28 cellular contexts compared by ENCODE assay signal in genomic region chr6:4379958-4380357, GRCh38.
"Had no signal": no experiment of that assay in that cellular context is flagged by ENCODE, and none has a peak within 500 bp of the region (broad histone marks: within the 10 kb centered on the region; RNA-seq: fewer than 3 reads in every experiment).

No MANE protein-coding gene starts in this region.

- H3K4me3 Mint-ChIP-seq: natural killer cell treated with Interleukin-12 subunit alpha and Interleukin-12 subunit beta and Interleukin-15 and Interleukin-18, amount 100 ng/mL, for 72 hours; nephron progenitor cell; neural crest cell; stimulated activated effector memory CD8-positive, alpha-beta T cell treated with anti-CD3 and anti-CD28 coated beads, Interleukin-12 subunit alpha, Interleukin-12 subunit beta, amount 100 ng/mL, for 72 hours; stimulated activated naive B cell treated with anti-CD40 and anti-IgM and Interleukin-4, amounts not matched to agents 10 μg/mL and 1 μg/mL and 100 μg/mL, for 72 hours; stimulated activated naive CD8-positive, alpha-beta T cell treated with anti-CD3 and anti-CD28 coated beads, Interleukin-15, Interleukin-2, amounts not matched to agents 100 ng/mL and 50 ng/mL, for 24 hours had no signal

- ATAC-seq: natural killer cell treated with Interleukin-12 subunit alpha and Interleukin-12 subunit beta and Interleukin-15 and Interleukin-18, amount 100 ng/mL, for 72 hours; pancreas; sciatic nerve; stimulated activated effector memory CD8-positive, alpha-beta T cell treated with anti-CD3 and anti-CD28 coated beads, Interleukin-12 subunit alpha, Interleukin-12 subunit beta, amount 100 ng/mL, for 72 hours; stimulated activated naive B cell treated with anti-CD40 and anti-IgM and Interleukin-4, amounts not matched to agents 10 μg/mL and 1 μg/mL and 100 μg/mL, for 72 hours had no signal

- FAIRE-seq: pancreas, urothelium cell line had no signal

- H3K36me3 Mint-ChIP-seq: stimulated activated effector memory CD8-positive, alpha-beta T cell treated with anti-CD3 and anti-CD28 coated beads, Interleukin-12 subunit alpha, Interleukin-12 subunit beta, amount 100 ng/mL, for 72 hours had no signal

- H3K27ac ChIP-seq: neutrophil, pancreas, prostate gland, skin epidermis, stomach, thoracic aorta, thyroid gland, tibial nerve, upper lobe of left lung, vagina had no signal

- H3K4me3 ChIP-seq: pancreas, prostate gland, right atrium auricular region, skin epidermis, smooth muscle cell, spleen, stomach, thoracic aorta, thyroid gland, tibial nerve, upper lobe of left lung, vagina had no signal

- H3K4me1 Mint-ChIP-seq: stimulated activated effector memory CD8-positive, alpha-beta T cell treated with anti-CD3 and anti-CD28 coated beads, Interleukin-12 subunit alpha, Interleukin-12 subunit beta, amount 100 ng/mL, for 72 hours; stimulated activated naive B cell treated with anti-CD40 and anti-IgM and Interleukin-4, amounts not matched to agents 10 μg/mL and 1 μg/mL and 100 μg/mL, for 72 hours had no signal

- H3K27me3 ChIP-seq: neutrophil, pancreas, right atrium auricular region, thyroid gland, tibial nerve, upper lobe of left lung, vagina had no signal

- H3K27ac Mint-ChIP-seq: natural killer cell treated with Interleukin-12 subunit alpha and Interleukin-12 subunit beta and Interleukin-15 and Interleukin-18, amount 100 ng/mL, for 72 hours; nephron progenitor cell; stimulated activated effector memory CD8-positive, alpha-beta T cell treated with anti-CD3 and anti-CD28 coated beads, Interleukin-12 subunit alpha, Interleukin-12 subunit beta, amount 100 ng/mL, for 72 hours; stimulated activated naive B cell treated with anti-CD40 and anti-IgM and Interleukin-4, amounts not matched to agents 10 μg/mL and 1 μg/mL and 100 μg/mL, for 72 hours; stimulated activated naive CD8-positive, alpha-beta T cell treated with anti-CD3 and anti-CD28 coated beads, Interleukin-15, Interleukin-2, amounts not matched to agents 100 ng/mL and 50 ng/mL, for 24 hours had no signal

- H3K36me3 ChIP-seq: neutrophil, pancreas, prostate gland, right atrium auricular region, spleen, stomach, thoracic aorta, thyroid gland, tibial nerve, upper lobe of left lung, vagina had no signal

- H3K4me1 ChIP-seq: pancreas, prostate gland, stomach, thyroid gland, tibial nerve, vagina had no signal

- DNase-seq: nephron progenitor cell; nucleus accumbens; pancreas; retina; spleen; stimulated activated CD4-positive, alpha-beta T cell treated with anti-CD3 and anti-CD28 coated beads, Interleukin-12 subunit alpha, Interleukin-12 subunit beta, amount 100 ng/mL, for 4 hours; stimulated activated CD4-positive, alpha-beta T cell treated with anti-CD3 and anti-CD28 coated beads, Interleukin-1b, Interleukin-23, amount 100 ng/mL, for 48 hours; stimulated activated CD4-positive, alpha-beta T cell treated with anti-CD3 and anti-CD28 coated beads, Interleukin-4, amount 100 ng/mL, for 24 hours; stimulated activated naive B cell treated with anti-CD40 and anti-IgM and Interleukin-4, amounts not matched to agents 10 μg/mL and 1 μg/mL and 100 μg/mL, for 72 hours; stimulated activated naive CD4-positive, alpha-beta T cell treated with Interleukin-2 at 50 U/mL for 16 hours; stomach; thyroid gland; trophoblast cell; upper lobe of left lung had no signal

- H3K9me3 ChIP-seq: pancreas, prostate gland, thyroid gland, vagina had no signal

- H3K4me2 ChIP-seq: smooth muscle cell had no signal
